In the genomic region with DNA sequence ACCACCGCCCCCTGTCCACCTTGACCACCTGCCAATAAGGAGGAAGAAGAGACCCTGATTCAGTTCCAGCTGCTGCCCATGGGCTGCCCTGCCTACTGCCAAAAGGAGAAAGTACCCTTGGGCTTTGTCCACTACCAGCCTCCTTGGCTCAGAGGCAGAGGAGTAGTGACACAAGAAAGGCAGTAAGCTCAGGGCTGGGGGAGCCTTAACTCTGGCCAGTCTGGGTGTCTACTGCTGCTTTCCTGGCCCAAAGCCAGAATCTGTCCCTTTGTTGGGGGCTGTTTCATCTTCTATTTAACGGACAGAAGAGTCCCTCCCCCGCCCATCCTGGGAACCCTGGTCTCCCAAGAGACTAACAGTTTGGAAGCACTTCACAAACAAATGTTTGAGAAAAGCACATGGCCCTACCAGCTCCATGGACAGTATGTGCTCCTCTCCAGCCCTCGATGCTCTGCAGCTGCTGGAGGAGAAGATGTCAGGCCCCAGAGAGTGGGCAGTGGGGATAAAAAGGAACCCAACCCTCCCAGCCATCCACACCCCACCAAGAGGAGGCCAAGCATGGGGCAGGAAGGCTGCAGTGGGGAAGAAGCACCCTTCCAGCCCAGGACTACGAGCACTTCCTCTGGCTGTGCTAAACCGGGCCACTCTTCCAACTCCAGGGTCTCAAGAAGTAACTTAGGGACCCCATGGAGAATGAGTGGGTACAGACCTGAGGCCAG, we compare ENCODE assay signal across 8 cellular contexts. TPM values are rescaled to one million over a fixed set of nuclear protein-coding genes. Genes with fewer than 3 reads are reported as not detected.
DNase-seq lines count a peak whose midpoint lies in the region; ATAC-seq and TF ChIP-seq lines count a peak whose summit lies in the region.

No MANE protein-coding gene starts in this region.

- no peaks in the 10 kb centered on the region for H3K9me3 ChIP-seq in colonic mucosa
- no peaks in the 10 kb centered on the region for H3K9me3 ChIP-seq in adrenal gland (replicated peaks in 1 of 3)

- DNase-seq in LNCaP clone FGC (ENCODE audit: low read depth) (no peak), colonic mucosa (no peak), DMS79 treated with DMSO at 0.1 percent for 48 hours (lab: John Stamatoyannopoulos, UW) (no peak), adrenal gland (no peak)

- WGBS in adrenal gland, 4 donors, result 53 to 63% (median 57%) methylated on average over 5 to 6 of the region's 6 CpGs

- no peaks in the 10 kb centered on the region for H3K27me3 Mint-ChIP-seq in nephron (ENCODE audit: low read depth)

- H3K9ac ChIP-seq in colonic mucosa (ENCODE audit: low read depth in 2 of 2, low read length in 2 of 2), result peak overlapping the region; percentile 94 to 97

- ATAC-seq in HG02840 (IDR thresholded peaks at IDR 0.05; ENCODE audit: low FRiP score, unreplicated experiment) (no peak), HG03175 (IDR thresholded peaks at IDR 0.05; ENCODE audit: unreplicated experiment) (no peak)

- H3K4me3 Mint-ChIP-seq in nephron, result peak overlapping the region; percentile 80 to 85 (median 84)

- peaks cover 33% of the 10 kb centered on the region for H3K4me1 Mint-ChIP-seq in nephron

- H3K27me3 ChIP-seq in colonic mucosa (no peaks in the 10 kb centered on the region), adrenal gland (no peaks in the 10 kb centered on the region)

- no peak for TF ChIP-seq POLR2A in adrenal gland (IDR thresholded peaks at IDR 0.05)

- peak overlapping the region; percentile 45 to 62 (median 51) for H3K27ac Mint-ChIP-seq in nephron

- no peaks in the 10 kb centered on the region for H3K9me3 Mint-ChIP-seq in nephron

- H3K36me3 Mint-ChIP-seq in nephron (ENCODE audit: low read depth), result peaks cover 45% of the 10 kb centered on the region

- H3K4me1 ChIP-seq in colonic mucosa, result peaks cover 7% of the 10 kb centered on the region
- H3K4me1 ChIP-seq in adrenal gland (replicated peaks in 1 of 2), result peaks cover 23 to 43% of the 10 kb centered on the region in 2 donors

- intact Hi-C loops in colonic mucosa (cut with DNase I), result loop anchor here (10.0 kb wide), 1 partner anchor 67 kb away; no protein-coding TSS in a partner anchor
- intact Hi-C loops in adrenal gland (cut with DNase I), result no loop called here

- H3K27ac ChIP-seq in C4-2B, result peak overlapping the region; percentile 88
- H3K27ac ChIP-seq in colonic mucosa, result no peak overlapping the region
- peak overlapping the region in 2 of 5 donors; percentile 95 for H3K27ac ChIP-seq in adrenal gland

- no peak for TF ChIP-seq CTCF in C4-2B (conservative IDR thresholded peaks at IDR 0.05)
- TF ChIP-seq CTCF in LNCaP clone FGC (IDR thresholded peaks at IDR 0.05; ENCODE audit: control insufficient read depth, extremely low read depth, insufficient read depth), result no peak
- TF ChIP-seq CTCF in colonic mucosa (IDR thresholded peaks at IDR 0.05), result no peak
- TF ChIP-seq CTCF in nephron (IDR thresholded peaks at IDR 0.05; ENCODE audit: unreplicated experiment in 3 of 3), result no peak
- TF ChIP-seq CTCF in adrenal gland (IDR thresholded peaks at IDR 0.05), result no peak

- H3K4me3 ChIP-seq in LNCaP clone FGC (ENCODE audit: low read depth, low read length) (peak overlapping the region; percentile 77), colonic mucosa (peak overlapping the region; percentile 63), adrenal gland (peak overlapping the region in 2 of 4 donors; percentile 41 to 76)

- peaks cover 26% of the 10 kb centered on the region for H3K36me3 ChIP-seq in colonic mucosa
- H3K36me3 ChIP-seq in adrenal gland (replicated peaks in 1 of 2), result peaks cover 0 to 47% of the 10 kb centered on the region in 2 donors

RNA-seq across cellular contexts. Expression of gene ATG9A, which starts 1.3 kb away (rescaled TPM):
- total RNA-seq in colonic mucosa (10 to 100 TPM; 56.4 to 63.8 TPM), adrenal gland (10 to 100 TPM; 48.4 to 73.1 (median 61.1) TPM)
- 10 to 100 TPM; 13.0 to 37.6 (median 26.5) TPM for polyA plus RNA-seq in adrenal gland

RNA-seq across cellular contexts. Expression of gene ANKZF1, which starts 1.4 kb away (rescaled TPM):
- total RNA-seq in colonic mucosa (10 to 100 TPM; 56.7 to 67.1 TPM), adrenal gland (10 to 100 TPM; 11.5 to 60.1 (median 37.6) TPM)
- 10 to 100 TPM; 15.0 to 93.1 (median 50.4) TPM for polyA plus RNA-seq in adrenal gland

RNA-seq across cellular contexts. Expression of gene ABCB6, which starts 9.4 kb away (rescaled TPM):
- 10 to 100 TPM; 16.9 to 27.1 TPM for total RNA-seq in colonic mucosa
- total RNA-seq in adrenal gland, result 10 to 100 TPM; 10.1 to 43.2 (median 24.5) TPM
- 10 to 100 TPM; 22.4 to 73.3 (median 71.2) TPM for polyA plus RNA-seq in adrenal gland

RNA-seq across cellular contexts. Expression of gene GLB1L, which starts 17.1 kb away (rescaled TPM):
- total RNA-seq in colonic mucosa, result 1 to 10 TPM; 2.1 to 2.5 TPM
- 10 to 100 TPM in 6 of 8 donors, 1 to 10 TPM in 2; 6.3 to 25.0 (median 14.5) TPM for total RNA-seq in adrenal gland
- 10 to 100 TPM; 12.6 to 18.1 (median 14.9) TPM for polyA plus RNA-seq in adrenal gland

RNA-seq across cellular contexts. Expression of gene STK16, which starts 17.1 kb away (rescaled TPM):
- total RNA-seq in colonic mucosa (10 to 100 TPM; 30.1 to 35.8 TPM), adrenal gland (10 to 100 TPM; 19.2 to 55.8 (median 30.1) TPM)
- 10 to 100 TPM; 24.7 to 27.1 (median 26.8) TPM for polyA plus RNA-seq in adrenal gland
